In genomic region chr22:50243704-50244419, GRCh38 we compare ENCODE assay signal across 8 cellular contexts. TPM values are rescaled to one million over a fixed set of nuclear protein-coding genes. Genes with fewer than 3 reads are reported as not detected.
DNase-seq lines count a peak whose midpoint lies in the region; ATAC-seq and TF ChIP-seq lines count a peak whose summit lies in the region.

No MANE protein-coding gene starts in this region.

- peak overlapping the region; percentile 100 for H3K27ac Mint-ChIP-seq in activated CD4-positive, alpha-beta T cell treated with anti-CD3 and anti-CD28 coated beads, Interleukin-2, amount 10 ng/mL, durations not matched to agents 7 days and 5 days
- peak overlapping the region; percentile 99 to 100 for H3K27ac Mint-ChIP-seq in T-cell

- TF ChIP-seq CTCF in gastroesophageal sphincter (IDR thresholded peaks at IDR 0.05) = no peak

- CTCF ChIA-PET in activated CD4-positive, alpha-beta T cell treated with anti-CD3 and anti-CD28 coated beads, Interleukin-2, amount 10 ng/mL, durations not matched to agents 7 days and 5 days (lab: Charles Lee) = interaction anchor here (0.6 to 2.0 kb wide), 7 partner anchors 33 to 319 kb away, joined by 3 to 6 read pairs (median 3); partner anchors contain the start of gene SYCE3
- CTCF ChIA-PET in T-cell (lab: Charles Lee) = interaction anchor here (0.6 to 2.4 kb wide), 5 partner anchors 47 to 377 kb away, joined by 3 to 8 read pairs (median 4); partner anchors contain the start of gene SCO2 (in 1 of the 2)

- POLR2A ChIA-PET in activated CD4-positive, alpha-beta T cell treated with anti-CD3 and anti-CD28 coated beads, Interleukin-2, amount 10 ng/mL, durations not matched to agents 7 days and 5 days (lab: Charles Lee) = interaction anchor here (0.6 kb wide), 1 partner anchor 376 kb away, joined by 5 read pairs; no protein-coding TSS in a partner anchor
- POLR2A ChIA-PET in T-cell (lab: Charles Lee) = interaction anchor here in 1 of 2 donors (0.5 kb wide), 2 partner anchors 111 to 283 kb away, joined by 3 to 4 read pairs; no protein-coding TSS in a partner anchor

- peaks cover 35% of the 10 kb centered on the region for H3K4me1 Mint-ChIP-seq in activated CD4-positive, alpha-beta T cell treated with anti-CD3 and anti-CD28 coated beads, Interleukin-2, amount 10 ng/mL, durations not matched to agents 7 days and 5 days
- peaks cover 44 to 49% (median 44%) of the 10 kb centered on the region in 3 donors for H3K4me1 Mint-ChIP-seq in T-cell

- peak overlapping the region; percentile 84 to 92 for H3K4me3 ChIP-seq in gastroesophageal sphincter
- peak overlapping the region; percentile 54 to 92 (median 69) for H3K4me3 ChIP-seq in skin epidermis

- H3K4me1 ChIP-seq in gastroesophageal sphincter = peaks cover 0 to 75% (median 30%) of the 10 kb centered on the region in 3 donors

- no peaks in the 10 kb centered on the region for H3K9me3 ChIP-seq in gastroesophageal sphincter

- H3K27me3 ChIP-seq in gastroesophageal sphincter = no peaks in the 10 kb centered on the region

- H3K27ac ChIP-seq in gastroesophageal sphincter (peak overlapping the region; percentile 86 to 96 (median 92)), skin epidermis (peak overlapping the region; percentile 77 to 96 (median 92))

- no peak for TF ChIP-seq EP300 in gastroesophageal sphincter (IDR thresholded peaks at IDR 0.05)

- 5 to 24% methylated on average over 8 to 21 of the region's 27 CpGs for WGBS in gastroesophageal sphincter (ENCODE audit: low coverage in 1 of 2), 2 donors

- no peak for TF ChIP-seq POLR2A in gastroesophageal sphincter (IDR thresholded peaks at IDR 0.05)

- H3K27me3 Mint-ChIP-seq in activated CD4-positive, alpha-beta T cell treated with anti-CD3 and anti-CD28 coated beads, Interleukin-2, amount 10 ng/mL, durations not matched to agents 7 days and 5 days = no peaks in the 10 kb centered on the region
- no peaks in the 10 kb centered on the region for H3K27me3 Mint-ChIP-seq in T-cell

- in situ Hi-C loops in KBM-7 (cut with MboI; ENCODE audit: low pct_unique_long_range_greater_than_20kb, low sequenced_read_pairs) = no loop called here

- ATAC-seq in T-cell (replicated peaks in 1 of 4) (peak in 3 of 4 experiments; percentile 49 to 58 (median 52)), gastroesophageal sphincter (no peak)

- peak overlapping the region; percentile 100 for H3K4me3 Mint-ChIP-seq in activated CD4-positive, alpha-beta T cell treated with anti-CD3 and anti-CD28 coated beads, Interleukin-2, amount 10 ng/mL, durations not matched to agents 7 days and 5 days
- H3K4me3 Mint-ChIP-seq in T-cell = peak overlapping the region; percentile 91 to 97 (median 95)

- H3K9me3 Mint-ChIP-seq in activated CD4-positive, alpha-beta T cell treated with anti-CD3 and anti-CD28 coated beads, Interleukin-2, amount 10 ng/mL, durations not matched to agents 7 days and 5 days = no peaks in the 10 kb centered on the region
- H3K9me3 Mint-ChIP-seq in T-cell = no peaks in the 10 kb centered on the region

- H3K36me3 ChIP-seq in gastroesophageal sphincter = peaks cover 0 to 44% of the 10 kb centered on the region in 2 donors

- peaks cover 13% of the 10 kb centered on the region for H3K36me3 Mint-ChIP-seq in activated CD4-positive, alpha-beta T cell treated with anti-CD3 and anti-CD28 coated beads, Interleukin-2, amount 10 ng/mL, durations not matched to agents 7 days and 5 days (ENCODE audit: low read depth)
- H3K36me3 Mint-ChIP-seq in T-cell = peaks cover 19% of the 10 kb centered on the region

- DNase-seq in activated CD4-positive, alpha-beta T cell treated with anti-CD3 and anti-CD28 coated beads, Interleukin-2, amount 10 ng/mL, durations not matched to agents 7 days and 5 days = peak; percentile 29
- DNase-seq in activated CD4-positive, alpha-beta T cell treated with anti-CD3 and anti-CD28 coated beads for 48 hours = no peak
- DNase-seq in T-cell (no peak), SKM-1 treated with dmso at 0.1 percent for 144 hours (lab: John Stamatoyannopoulos, UW; ENCODE audit: unreplicated experiment) (no peak), DMS79 treated with DMSO at 0.1 percent for 48 hours (lab: John Stamatoyannopoulos, UW) (no peak), KBM-7 (no peak)

RNA-seq across cellular contexts. Expression of gene TUBGCP6, which starts 1.0 kb away (rescaled TPM):
- 10 to 100 TPM; 62.9 to 71.4 TPM for total RNA-seq in activated CD4-positive, alpha-beta T cell treated with anti-CD3 and anti-CD28 coated beads, Interleukin-2, amount 10 ng/mL, durations not matched to agents 7 days and 5 days
- total RNA-seq in T-cell = 100 to 1,000 TPM; 129 to 144 (median 132) TPM
- total RNA-seq in gastroesophageal sphincter = 10 to 100 TPM; 26.1 to 48.3 (median 37.4) TPM

RNA-seq across cellular contexts. Expression of gene HDAC10, which starts 7.2 kb away (rescaled TPM):
- total RNA-seq in activated CD4-positive, alpha-beta T cell treated with anti-CD3 and anti-CD28 coated beads, Interleukin-2, amount 10 ng/mL, durations not matched to agents 7 days and 5 days = 10 to 100 TPM; 68.3 to 93.6 TPM
- total RNA-seq in T-cell = 100 to 1,000 TPM; 101 to 152 (median 128) TPM
- total RNA-seq in gastroesophageal sphincter = 10 to 100 TPM in 3 of 4 donors, 1 to 10 TPM in 1; 9.4 to 24.7 (median 12.5) TPM

RNA-seq across cellular contexts. Expression of gene MAPK12, which starts 17.6 kb away (rescaled TPM):
- total RNA-seq in activated CD4-positive, alpha-beta T cell treated with anti-CD3 and anti-CD28 coated beads, Interleukin-2, amount 10 ng/mL, durations not matched to agents 7 days and 5 days = 1 to 10 TPM; 2.9 TPM
- 1 to 10 TPM; 1.7 to 3.1 (median 2.9) TPM for total RNA-seq in T-cell
- 10 to 100 TPM; 10.1 to 18.4 (median 14.0) TPM for total RNA-seq in gastroesophageal sphincter

RNA-seq across cellular contexts. Expression of gene MAPK11, which starts 26.3 kb away (rescaled TPM):
- total RNA-seq in activated CD4-positive, alpha-beta T cell treated with anti-CD3 and anti-CD28 coated beads, Interleukin-2, amount 10 ng/mL, durations not matched to agents 7 days and 5 days = 10 to 100 TPM; 10.7 to 12.6 TPM
- total RNA-seq in T-cell = 1 to 10 TPM; 3.5 to 8.9 (median 5.6) TPM
- total RNA-seq in gastroesophageal sphincter = 10 to 100 TPM in 2 of 4 donors, 1 to 10 TPM in 2; 6.8 to 11.5 (median 10.4) TPM

RNA-seq across cellular contexts. Expression of gene SELENOO, which starts 43.1 kb away (rescaled TPM):
- total RNA-seq in activated CD4-positive, alpha-beta T cell treated with anti-CD3 and anti-CD28 coated beads, Interleukin-2, amount 10 ng/mL, durations not matched to agents 7 days and 5 days = 10 to 100 TPM; 17.4 to 25.5 TPM
- total RNA-seq in T-cell (10 to 100 TPM; 28.9 to 51.0 (median 46.1) TPM), gastroesophageal sphincter (10 to 100 TPM; 19.9 to 42.6 (median 27.3) TPM)
